ENCODE assay signal across 22 cellular contexts in genomic region chr9:123509646-123510045, GRCh38.
DNase-seq lines count a peak whose midpoint lies in the region; ATAC-seq, FAIRE-seq and TF ChIP-seq lines count a peak whose summit lies in the region.
"Had no signal": no experiment of that assay in that cellular context is flagged by ENCODE, and none has a peak within 500 bp of the region (broad histone marks: within the 10 kb centered on the region; RNA-seq: fewer than 3 reads in every experiment).

No MANE protein-coding gene starts in this region.

- H3K79me2 ChIP-seq in HepG2 (ENCODE audit: insufficient read depth, low read length): no peaks in the 10 kb centered on the region

- no peak overlapping the region for H4K8ac ChIP-seq in neuronal stem cell (ENCODE audit: low read depth, low read length)

- H3K4me3 ChIP-seq in HepG2 (replicated peaks in 1 of 3; ENCODE audit: insufficient read depth in 1 of 3, low read depth in 2 of 3, low read length in 3 of 3): no peak overlapping the region
- no peak overlapping the region for H3K4me3 ChIP-seq in right lobe of liver
- no peak overlapping the region for H3K4me3 ChIP-seq in neuronal stem cell (ENCODE audit: low read length in 2 of 2)
- no peak overlapping the region for H3K4me3 ChIP-seq in heart left ventricle
- H3K4me3 ChIP-seq: A549 had no signal

- H2AK5ac ChIP-seq in neuronal stem cell (ENCODE audit: low read depth, low read length): no peak overlapping the region

- intact Hi-C loops in HepG2 (cut with micrococcal nuclease; ENCODE audit: unreplicated experiment): no loop called here
- intact Hi-C loops in right lobe of liver (cut with DNase I): no loop called here
- intact Hi-C loops in heart left ventricle (cut with DNase I): loop anchor here in 1 of 10 donors (10.0 kb wide), 1 partner anchor 55 kb away; no protein-coding TSS in a partner anchor

- H3K79me1 ChIP-seq in neuronal stem cell (ENCODE audit: low read depth, low read length): no peaks in the 10 kb centered on the region

- H3K27me3 Mint-ChIP-seq in T-helper 17 cell: no peaks in the 10 kb centered on the region
- H3K27me3 Mint-ChIP-seq: CD4-positive, alpha-beta T cell had no signal

- H3K9me3 ChIP-seq in HepG2 (ENCODE audit: low read length): no peaks in the 10 kb centered on the region
- H3K9me3 ChIP-seq in right lobe of liver: no peaks in the 10 kb centered on the region
- no peaks in the 10 kb centered on the region for H3K9me3 ChIP-seq in T-helper 17 cell (ENCODE audit: control insufficient read depth, low read length, poor library complexity, severe bottlenecking)
- H3K9me3 ChIP-seq in neuronal stem cell (replicated peaks in 1 of 2; ENCODE audit: control insufficient read depth in 2 of 2, insufficient read depth in 1 of 2, low read depth in 1 of 2, low read length in 2 of 2): no peaks in the 10 kb centered on the region
- H3K9me3 ChIP-seq in heart left ventricle: no peaks in the 10 kb centered on the region
- H3K9me3 ChIP-seq: A549 had no signal

- no peak overlapping the region for H3K4me2 ChIP-seq in HepG2 (ENCODE audit: low read depth, low read length)
- no peak overlapping the region for H3K4me2 ChIP-seq in neuronal stem cell (ENCODE audit: insufficient read depth, low read length, poor library complexity, severe bottlenecking)
- H3K4me2 ChIP-seq: A549, KMS-11 had no signal

- no peak for FAIRE-seq in HepG2 (lab: Jason Lieb, UNC)
- FAIRE-seq: A549, G401.6, GM12891, GM18507 had no signal

- ATAC-seq in HepG2 (no peak), right lobe of liver (no peak), T-helper 17 cell (no peak), HG02571 (IDR thresholded peaks at IDR 0.05; ENCODE audit: unreplicated experiment) (no peak), heart left ventricle (no peak), HG03342 (IDR thresholded peaks at IDR 0.05; ENCODE audit: unreplicated experiment) (no peak)
- ATAC-seq: A549, HCT116 had no signal

- H4K20me1 ChIP-seq in HepG2 (ENCODE audit: insufficient read depth, low read length): no peaks in the 10 kb centered on the region

- TF ChIP-seq POLR2A in HepG2 (IDR thresholded peaks at IDR 0.05; ENCODE audit: insufficient read depth in 1 of 2, low read depth in 2 of 2, low read length in 2 of 2) (no peak), right lobe of liver (IDR thresholded peaks at IDR 0.05) (no peak), heart left ventricle (IDR thresholded peaks at IDR 0.05) (no peak)

- H3K4me1 Mint-ChIP-seq in T-helper 17 cell: peaks cover 5% of the 10 kb centered on the region

- H3K18ac ChIP-seq in neuronal stem cell (ENCODE audit: low read length): no peak overlapping the region

- H3K4me3 Mint-ChIP-seq in T-helper 17 cell: no peak overlapping the region
- H3K4me3 Mint-ChIP-seq: CD4-positive, alpha-beta T cell; HFFc6 had no signal

- no peak overlapping the region for H4K91ac ChIP-seq in neuronal stem cell (ENCODE audit: low read depth, low read length, poor library complexity)

- H3K4ac ChIP-seq in neuronal stem cell (ENCODE audit: low read length): no peak overlapping the region

- DNase-seq in HepG2 (ENCODE audit: low spot score): no peak
- DNase-seq in right lobe of liver: no peak
- DNase-seq in T-helper 17 cell: no peak
- no peak for DNase-seq in neuronal stem cell (ENCODE audit: low spot score)
- no peak for DNase-seq in heart left ventricle
- DNase-seq: AML-193; CD4-positive, alpha-beta T cell; DMS153; DMS79; GOT3; H7; HFFc6 had no signal

- H2BK120ac ChIP-seq in neuronal stem cell (ENCODE audit: low read depth, low read length): no peak overlapping the region

- POLR2A ChIA-PET in HepG2 (lab: Yijun Ruan, JAX): no interaction called here

- peak overlapping the region; percentile 22 for H3K27ac Mint-ChIP-seq in T-helper 17 cell
- H3K27ac Mint-ChIP-seq: CD4-positive, alpha-beta T cell; HFFc6 had no signal

- no peak overlapping the region for H2AFZ ChIP-seq in HepG2 (ENCODE audit: low read length)
- no peak overlapping the region for H2AFZ ChIP-seq in neuronal stem cell (ENCODE audit: low read length)

- H3K36me3 ChIP-seq in HepG2 (replicated peaks in 1 of 2; ENCODE audit: control insufficient read depth in 1 of 2, insufficient read depth in 2 of 2, low read length in 2 of 2) (peaks cover 0 to 14% of the 10 kb centered on the region in 2 experiments; a peak in 3 of 5 replicates), right lobe of liver (no peaks in the 10 kb centered on the region), neuronal stem cell (replicated peaks in 1 of 2; ENCODE audit: control insufficient read depth in 2 of 2, insufficient read depth in 2 of 2, low read length in 2 of 2) (no peaks in the 10 kb centered on the region), heart left ventricle (peaks cover 0 to 5% (median 0%) of the 10 kb centered on the region in 9 donors)

- H2BK5ac ChIP-seq in neuronal stem cell (ENCODE audit: low read length): no peak overlapping the region

- H3K27ac ChIP-seq in HepG2 (ENCODE audit: extremely low read length, insufficient read depth, low read length) (no peak overlapping the region), right lobe of liver (no peak overlapping the region), neuronal stem cell (replicated peaks; ENCODE audit: low read length) (no peak overlapping the region), heart left ventricle (no peak overlapping the region)
- H3K27ac ChIP-seq: 22Rv1, A549, C4-2B, KMS-11 had no signal

- no peaks in the 10 kb centered on the region for H3K27me3 ChIP-seq in HepG2 (ENCODE audit: control insufficient read depth in 1 of 2, insufficient read depth in 2 of 2, low read length in 2 of 2)
- no peaks in the 10 kb centered on the region for H3K27me3 ChIP-seq in right lobe of liver
- H3K27me3 ChIP-seq in neuronal stem cell (ENCODE audit: control insufficient read depth in 3 of 3, insufficient read depth in 3 of 3, low read depth in 1 of 3, low read length in 3 of 3): no peaks in the 10 kb centered on the region
- no peaks in the 10 kb centered on the region for H3K27me3 ChIP-seq in heart left ventricle

- no TSS peak for BruUV-seq in HepG2 (replicated peaks; lab: Mats Ljungman, UMichigan)

- in situ Hi-C loops in HepG2 (cut with HindIII; ENCODE audit: extremely low pct_ligation_motif_present, low pct_unique_long_range_greater_than_20kb): loop anchor here (10.0 kb wide), 1 partner anchor 105 kb away; no protein-coding TSS in a partner anchor

- TF ChIP-seq RAD21 in HepG2 (CRISPR knock-in tag; IDR thresholded peaks at IDR 0.05): no peak

- no peak for TF ChIP-seq EP300 in HepG2 (IDR thresholded peaks at IDR 0.05; ENCODE audit: low read depth in 2 of 2, low read length in 2 of 2)
- TF ChIP-seq EP300 in HepG2 (CRISPR knock-in tag; IDR thresholded peaks at IDR 0.05; ENCODE audit: borderline replicate concordance): no peak

- 97% methylated on average over 2 of the region's 2 CpGs for WGBS in HepG2 (ENCODE audit: low lambda C conversion rate)
- 92% methylated on average over 2 of the region's 2 CpGs for WGBS in right lobe of liver (ENCODE audit: insufficient coverage, low coverage, low lambda C conversion rate, missing lambda C conversion rate)
- WGBS in neuronal stem cell (ENCODE audit: extremely low coverage in 2 of 2, insufficient read length in 2 of 2, insufficient replicate concordance in 1 of 2), 2 donors: no CpG with 5 or more reads among the region's 2 CpGs
- WGBS in heart left ventricle, 4 donors: 91 to 96% (median 95%) methylated on average over 2 of the region's 2 CpGs

- no peak overlapping the region for H3K9ac ChIP-seq in HepG2 (ENCODE audit: insufficient read depth, low read depth, low read length)
- H3K9ac ChIP-seq in neuronal stem cell (ENCODE audit: low read depth, low read length, poor library complexity): no peak overlapping the region
- H3K9ac ChIP-seq: KMS-11 had no signal

- H3K23ac ChIP-seq in neuronal stem cell (ENCODE audit: low read depth, low read length, poor library complexity): peak overlapping the region; percentile 19

- TF ChIP-seq CTCF in HepG2 (CRISPR knock-in tag; IDR thresholded peaks at IDR 0.05) (no peak), right lobe of liver (IDR thresholded peaks at IDR 0.05) (no peak), heart left ventricle (IDR thresholded peaks at IDR 0.05) (no peak)

- no peak overlapping the region for H2BK12ac ChIP-seq in neuronal stem cell (ENCODE audit: low read length)

- no peak overlapping the region for H3K14ac ChIP-seq in neuronal stem cell (ENCODE audit: low read length)

- H2BK15ac ChIP-seq in neuronal stem cell (ENCODE audit: low read length): no peak overlapping the region

- H3K4me1 ChIP-seq in HepG2 (ENCODE audit: insufficient read depth, low read length) (no peaks in the 10 kb centered on the region), right lobe of liver (peaks cover 0 to 24% (median 9%) of the 10 kb centered on the region in 4 donors), neuronal stem cell (ENCODE audit: control insufficient read depth in 2 of 2, insufficient read depth in 1 of 2, low read depth in 1 of 2, low read length in 2 of 2) (peaks cover 0 to 11% of the 10 kb centered on the region in 2 donors), heart left ventricle (peaks cover 0 to 12% (median 0%) of the 10 kb centered on the region in 12 donors)
- H3K4me1 ChIP-seq: A549 had no signal

- peaks cover 8% of the 10 kb centered on the region for H3K36me3 Mint-ChIP-seq in T-helper 17 cell (ENCODE audit: low read depth)

- CTCF ChIA-PET in HepG2 (lab: Yijun Ruan, JAX; ENCODE audit: low intra/inter-chr PET ratio, low total read pairs): no interaction called here

TF ChIP-seq in HepG2, 621 proteins besides CTCF, POLR2A, EP300 and RAD21:
- TF ChIP-seq CENPT (CRISPR knock-in tag; IDR thresholded peaks at IDR 0.05; ENCODE audit: low read depth) (no peak), POLR2AphosphoS5 (IDR thresholded peaks at IDR 0.05; ENCODE audit: low read depth, low read length) (no peak), RBM22 (optimal IDR thresholded peaks at IDR 0.05; ENCODE audit: low read length) (peak; percentile 12), ZNF564 (CRISPR knock-in tag; IDR thresholded peaks at IDR 0.05) (no peak), ZSCAN25 (CRISPR knock-in tag; IDR thresholded peaks at IDR 0.05) (no peak)
